In genomic region chr5:159316519-159317383, GRCh38 we compare ENCODE assay signal across 8 cellular contexts. TPM values are rescaled to one million over a fixed set of nuclear protein-coding genes. Genes with fewer than 3 reads are reported as not detected.
A peak's percentile ranks its signal among the peaks of the same experiment; 100 is the strongest.
DNase-seq lines count a peak whose midpoint lies in the region; ATAC-seq and TF ChIP-seq lines count a peak whose summit lies in the region.

No MANE protein-coding gene starts in this region.

- H3K9me3 Mint-ChIP-seq in CD4-positive, alpha-beta T cell: no peaks in the 10 kb centered on the region

- POLR2A ChIA-PET in CD4-positive, alpha-beta T cell (lab: Charles Lee): interaction anchor here (1.3 to 2.3 kb wide), 2 partner anchors 109 to 160 kb away, joined by 4 to 9 read pairs; no protein-coding TSS in a partner anchor

- intact Hi-C loops in CD4-positive, alpha-beta T cell (cut with DNase I, micrococcal nuclease): loop anchor here (1.0 kb wide), 1 partner anchor 160 kb away; no protein-coding TSS in a partner anchor

- CTCF ChIA-PET in CD4-positive, alpha-beta T cell (lab: Charles Lee): interaction anchor here (0.6 to 4.1 kb wide), 7 partner anchors 19 to 729 kb away, joined by 3 to 33 read pairs (median 3); no protein-coding TSS in a partner anchor

- no peaks in the 10 kb centered on the region for H3K9me3 ChIP-seq in CD4-positive, alpha-beta T cell (ENCODE audit: control insufficient read depth, low read length)

- no peak overlapping the region for H3K4me3 ChIP-seq in fibroblast of villous mesenchyme (ENCODE audit: low read depth, low read length)
- no peak overlapping the region for H3K4me3 ChIP-seq in retinal pigment epithelial cell (ENCODE audit: low read length)

- no peaks in the 10 kb centered on the region for H3K4me1 Mint-ChIP-seq in CD4-positive, alpha-beta T cell (ENCODE audit: low read depth)

- H3K36me3 Mint-ChIP-seq in CD4-positive, alpha-beta T cell (ENCODE audit: low read depth): no peaks in the 10 kb centered on the region

- H3K27ac ChIP-seq in CD4-positive, alpha-beta T cell (ENCODE audit: low read depth, low read length): no peak overlapping the region

- peaks cover 6% of the 10 kb centered on the region for H3K27me3 Mint-ChIP-seq in CD4-positive, alpha-beta T cell

- peak; percentile 82 for ATAC-seq in CD4-positive, alpha-beta T cell (ENCODE audit: poor library complexity)
- peak; percentile 75 for ATAC-seq in GM18861 (IDR thresholded peaks at IDR 0.05; ENCODE audit: unreplicated experiment)
- no peak for ATAC-seq in HG03565 (IDR thresholded peaks at IDR 0.05; ENCODE audit: unreplicated experiment)
- no peak for ATAC-seq in GM19455 (IDR thresholded peaks at IDR 0.05; ENCODE audit: unreplicated experiment)

- peak in 8 of 10 experiments; percentile 18 to 40 (median 20) for DNase-seq in CD4-positive, alpha-beta T cell
- peak; percentile 7 for DNase-seq in NCI-H1694 treated with DMSO at 0.1 percent for 48 hours (lab: John Stamatoyannopoulos, UW)
- peak; percentile 40 for DNase-seq in activated CD4-positive, alpha-beta T cell treated with anti-CD3 and anti-CD28 coated beads, Interleukin-2, amount 50 U/mL, for 1 hour
- peak; percentile 74 for DNase-seq in fibroblast of villous mesenchyme (ENCODE audit: low read depth)
- DNase-seq in retinal pigment epithelial cell (ENCODE audit: low read depth): no peak

- H3K27me3 ChIP-seq in CD4-positive, alpha-beta T cell (ENCODE audit: control insufficient read depth, insufficient read depth, low read length): no peaks in the 10 kb centered on the region

- no peak overlapping the region for H3K27ac Mint-ChIP-seq in CD4-positive, alpha-beta T cell

- TF ChIP-seq CTCF in CD4-positive, alpha-beta T cell (IDR thresholded peaks at IDR 0.05): peak; percentile 56
- TF ChIP-seq CTCF in fibroblast of villous mesenchyme (IDR thresholded peaks at IDR 0.05; ENCODE audit: insufficient read depth, low read depth, low read length) (peak; percentile 86), retinal pigment epithelial cell (conservative IDR thresholded peaks at IDR 0.05; ENCODE audit: low read depth, low read length) (peak; percentile 92)

- no peak overlapping the region for H3K4me3 Mint-ChIP-seq in CD4-positive, alpha-beta T cell

RNA-seq across cellular contexts. Expression of gene IL12B, which starts 13.5 kb away (rescaled TPM):
- not detected for total RNA-seq in CD4-positive, alpha-beta T cell
- not detected in 2 replicates for total RNA-seq in fibroblast of villous mesenchyme

RNA-seq across cellular contexts. Expression of gene UBLCP1, which starts 53.7 kb away (rescaled TPM):
- total RNA-seq in CD4-positive, alpha-beta T cell: 10 to 100 TPM; 16.5 to 19.0 TPM
- total RNA-seq in fibroblast of villous mesenchyme: 32.5 and 36.7 TPM in 2 replicates

Comparison
In these comparisons a context has a peak if more than half of its experiments do, and no peak if none do; other contexts are left out.
1. ATAC-seq: peak in CD4-positive, alpha-beta T cell (single experiment) and GM18861 (single experiment); none in HG03565 (single experiment) and GM19455 (single experiment).
2. Peak in every context shown above with its lines, with median percentiles within 50 percentile points of each other: CTCF ChIP-seq.